Comparison of ENCODE assay signal across 22 cellular contexts in genomic region chr10:106655165-106655564, GRCh38.
DNase-seq lines count a peak whose midpoint lies in the region; ATAC-seq, FAIRE-seq and TF ChIP-seq lines count a peak whose summit lies in the region.
"Had no signal": no experiment of that assay in that cellular context is flagged by ENCODE, and none has a peak within 500 bp of the region (broad histone marks: within the 10 kb centered on the region; RNA-seq: fewer than 3 reads in every experiment).

No MANE protein-coding gene starts in this region.

- no peaks in the 10 kb centered on the region for H3K27me3 Mint-ChIP-seq in activated CD8-positive, alpha-beta memory T cell treated with anti-CD3 and anti-CD28 coated beads, Interleukin-2, amount 10 ng/mL, durations not matched to agents 7 days and 5 days
- H3K27me3 Mint-ChIP-seq: CD4-positive, alpha-beta T cell had no signal

- no peak for TF ChIP-seq EP300 in GM12878 (IDR thresholded peaks at IDR 0.05; ENCODE audit: borderline replicate concordance in 1 of 2, control insufficient read depth in 1 of 2, low read depth in 2 of 2, low read length in 2 of 2)

- TF ChIP-seq POLR2A in GM12878 (IDR thresholded peaks at IDR 0.05; ENCODE audit: low read depth, low read length), result no peak
- no peak for TF ChIP-seq POLR2A in lower leg skin (IDR thresholded peaks at IDR 0.05)

- SMC1A ChIA-PET in GM12878 (lab: Charles Lee; ENCODE audit: uncharacterized antibody, unreplicated experiment), result interaction anchor here (1.3 kb wide), 1 partner anchor 14 kb away, joined by 4 read pairs; no protein-coding TSS in a partner anchor

- ATAC-seq in GM19463 (IDR thresholded peaks at IDR 0.05; ENCODE audit: unreplicated experiment), result peak; percentile 29
- peak; percentile 66 for ATAC-seq in GM12878
- ATAC-seq in activated CD8-positive, alpha-beta memory T cell treated with anti-CD3 and anti-CD28 coated beads, Interleukin-2, amount 10 ng/mL, durations not matched to agents 7 days and 5 days, result no peak
- ATAC-seq in left colon, result no peak
- ATAC-seq: CD8-positive, alpha-beta T cell had no signal

- POLR2A ChIA-PET in GM12878 (lab: Charles Lee), result no interaction called here

- no peak for TF ChIP-seq RAD21 in GM12878 (IDR thresholded peaks at IDR 0.05; ENCODE audit: insufficient read depth, low read depth, low read length)

- H3K79me2 ChIP-seq in MM.1S (ENCODE audit: low read length) (no peaks in the 10 kb centered on the region), GM12878 (ENCODE audit: control insufficient read depth, insufficient read depth, low read length) (no peaks in the 10 kb centered on the region)

- FAIRE-seq in GM12878 (lab: Jason Lieb, UNC), result no peak
- FAIRE-seq: A204.1, D721Med, G401.6, GM12891 had no signal

- H3K4me2 ChIP-seq in MM.1S (ENCODE audit: low read depth, low read length) (peak overlapping the region; percentile 47; the same call in 1 of the 2 replicates), GM12878 (ENCODE audit: control insufficient read depth, insufficient read depth) (no peak overlapping the region)
- H3K4me2 ChIP-seq: BLaER1 treated with 17β-estradiol and CSF1 and Interleukin-3, amounts not matched to agents 10 nM and 100 nM had no signal

- no peak overlapping the region for H3K27ac Mint-ChIP-seq in activated CD8-positive, alpha-beta memory T cell treated with anti-CD3 and anti-CD28 coated beads, Interleukin-2, amount 10 ng/mL, durations not matched to agents 7 days and 5 days
- H3K27ac Mint-ChIP-seq: CD4-positive, alpha-beta T cell; CD8-positive, alpha-beta T cell had no signal

- H3K4me1 Mint-ChIP-seq in activated CD8-positive, alpha-beta memory T cell treated with anti-CD3 and anti-CD28 coated beads, Interleukin-2, amount 10 ng/mL, durations not matched to agents 7 days and 5 days, result no peaks in the 10 kb centered on the region

- TF ChIP-seq CTCF in GM12865 (IDR thresholded peaks at IDR 0.05; ENCODE audit: insufficient read depth, low read depth, low read length, missing control alignments) (no peak), MM.1S (IDR thresholded peaks at IDR 0.05; ENCODE audit: low read length) (no peak), GM12878 (IDR thresholded peaks at IDR 0.05 in 2 of 3, conservative IDR thresholded peaks at IDR 0.05 in 1 of 3; ENCODE audit: control insufficient read depth in 2 of 3, extremely low read depth in 1 of 3, insufficient read depth in 1 of 3, low read depth in 3 of 3, low read length in 3 of 3) (no peak), lower leg skin (IDR thresholded peaks at IDR 0.05) (no peak)

- BruUV-seq in GM12878 (replicated peaks; lab: Mats Ljungman, UMichigan), result no TSS peak

- H3K9me3 Mint-ChIP-seq in activated CD8-positive, alpha-beta memory T cell treated with anti-CD3 and anti-CD28 coated beads, Interleukin-2, amount 10 ng/mL, durations not matched to agents 7 days and 5 days (ENCODE audit: low read depth), result no peaks in the 10 kb centered on the region
- H3K9me3 Mint-ChIP-seq: CD4-positive, alpha-beta T cell; CD8-positive, alpha-beta T cell had no signal

- DNase-seq in GM12865 (ENCODE audit: low read depth) (peak; percentile 13), MM.1S (peak; percentile 72), GM12878 (ENCODE audit: low read depth, low spot score) (no peak), lower leg skin (ENCODE audit: low spot score in 2 of 2) (no peak), NCI-H446 treated with DMSO at 0.1 percent for 48 hours (lab: John Stamatoyannopoulos, UW) (no peak), left colon (no peak)
- no peak for DNase-seq in activated CD8-positive, alpha-beta memory T cell treated with anti-CD3 and anti-CD28 coated beads, Interleukin-2, amount 10 ng/mL, durations not matched to agents 7 days and 5 days
- DNase-seq: ACHN; Caco-2; Calu3; CD4-positive, alpha-beta T cell; CD8-positive, alpha-beta T cell; DMS79 treated with DMSO at 0.1 percent for 48 hours; GF-D8 had no signal

- in situ Hi-C loops in GM12878 (cut with MboI), result no loop called here

- H3K4me1 ChIP-seq in MM.1S (ENCODE audit: low read length), result peaks cover 20% of the 10 kb centered on the region; the same call in 1 of the 2 replicates
- H3K4me1 ChIP-seq in GM12878 (ENCODE audit: control insufficient read depth, insufficient read depth, low read length), result no peaks in the 10 kb centered on the region
- H3K4me1 ChIP-seq: Caco-2 had no signal

- CTCF ChIA-PET in GM12878 (lab: Yijun Ruan, JAX), result no interaction called here
- CTCF ChIA-PET in activated CD8-positive, alpha-beta memory T cell treated with anti-CD3 and anti-CD28 coated beads, Interleukin-2, amount 10 ng/mL, durations not matched to agents 7 days and 5 days (lab: Charles Lee), result no interaction called here

- H3K4me3 ChIP-seq in GM12865 (ENCODE audit: low read depth, low read length) (no peak overlapping the region), MM.1S (ENCODE audit: low read length) (no peak overlapping the region), GM12878 (no peak overlapping the region), lower leg skin (ENCODE audit: low read depth, poor library complexity, severe bottlenecking) (no peak overlapping the region)
- H3K4me3 ChIP-seq: BLaER1 treated with 17β-estradiol and CSF1 and Interleukin-3, amounts not matched to agents 10 nM and 100 nM had no signal

- H3K9ac ChIP-seq in MM.1S (ENCODE audit: low read length) (no peak overlapping the region; the same call in 1 of the 2 replicates), GM12878 (ENCODE audit: control insufficient read depth, insufficient read depth, low read length) (no peak overlapping the region)
- H3K9ac ChIP-seq: BLaER1 treated with 17β-estradiol and CSF1 and Interleukin-3, amounts not matched to agents 10 nM and 100 nM had no signal

- H2AFZ ChIP-seq in MM.1S (ENCODE audit: low read length) (no peak overlapping the region; the same call in 1 of the 2 replicates), GM12878 (ENCODE audit: control insufficient read depth, low read depth, low read length) (no peak overlapping the region)

- no peaks in the 10 kb centered on the region for H3K9me2 ChIP-seq in MM.1S (replicated peaks; ENCODE audit: insufficient read depth, low read length)

- no peaks in the 10 kb centered on the region for H3K36me3 Mint-ChIP-seq in activated CD8-positive, alpha-beta memory T cell treated with anti-CD3 and anti-CD28 coated beads, Interleukin-2, amount 10 ng/mL, durations not matched to agents 7 days and 5 days
- H3K36me3 Mint-ChIP-seq: CD8-positive, alpha-beta T cell had no signal

- no peaks in the 10 kb centered on the region for H3K36me3 ChIP-seq in MM.1S (replicated peaks; ENCODE audit: insufficient read depth, low read length)
- H3K36me3 ChIP-seq in GM12878 (ENCODE audit: control insufficient read depth in 2 of 2, insufficient read depth in 2 of 2, low read length in 1 of 2), result no peaks in the 10 kb centered on the region
- H3K36me3 ChIP-seq: BLaER1 treated with 17β-estradiol and CSF1 and Interleukin-3, amounts not matched to agents 10 nM and 100 nM had no signal

- H3K27me3 ChIP-seq in MM.1S (replicated peaks; ENCODE audit: insufficient read depth, low read length), result no peaks in the 10 kb centered on the region
- no peaks in the 10 kb centered on the region for H3K27me3 ChIP-seq in GM12878 (replicated peaks in 1 of 2; ENCODE audit: control insufficient read depth in 2 of 2, insufficient read depth in 2 of 2, low read length in 1 of 2)
- H3K27me3 ChIP-seq: BLaER1 treated with 17β-estradiol and CSF1 and Interleukin-3, amounts not matched to agents 10 nM and 100 nM had no signal

- RAD21 ChIA-PET in GM12878 (lab: Charles Lee; ENCODE audit: unreplicated experiment), result interaction anchor here (1.0 kb wide), 1 partner anchor 27 kb away, joined by 3 read pairs; no protein-coding TSS in a partner anchor

- H3K4me3 Mint-ChIP-seq in activated CD8-positive, alpha-beta memory T cell treated with anti-CD3 and anti-CD28 coated beads, Interleukin-2, amount 10 ng/mL, durations not matched to agents 7 days and 5 days, result no peak overlapping the region
- H3K4me3 Mint-ChIP-seq: CD4-positive, alpha-beta T cell; CD8-positive, alpha-beta T cell had no signal

- H4K20me1 ChIP-seq in MM.1S (ENCODE audit: insufficient read depth, low read length), result no peaks in the 10 kb centered on the region
- H4K20me1 ChIP-seq in GM12878 (ENCODE audit: control insufficient read depth, insufficient read depth), result no peaks in the 10 kb centered on the region
- H4K20me1 ChIP-seq: BLaER1 treated with 17β-estradiol and CSF1 and Interleukin-3, amounts not matched to agents 10 nM and 100 nM had no signal

- no peaks in the 10 kb centered on the region for H3K9me3 ChIP-seq in MM.1S (replicated peaks; ENCODE audit: insufficient read depth, low read length)
- H3K9me3 ChIP-seq in GM12878 (replicated peaks; ENCODE audit: control insufficient read depth, insufficient read depth, low read length), result no peaks in the 10 kb centered on the region
- H3K9me3 ChIP-seq: BLaER1 treated with 17β-estradiol and CSF1 and Interleukin-3, amounts not matched to agents 10 nM and 100 nM; Caco-2 had no signal

- H3K27ac ChIP-seq in MM.1S (ENCODE audit: low read length) (peak overlapping the region; percentile 79), GM12878 (ENCODE audit: control insufficient read depth, insufficient read depth) (no peak overlapping the region)
- H3K27ac ChIP-seq: 22Rv1; BLaER1 treated with 17β-estradiol and CSF1 and Interleukin-3, amounts not matched to agents 10 nM and 100 nM; C4-2B had no signal

- intact Hi-C loops in GM12878 (cut with micrococcal nuclease; ENCODE audit: unreplicated experiment), result no loop called here
- intact Hi-C loops in lower leg skin (cut with DNase I; ENCODE audit: low total_unique reads), result no loop called here
- intact Hi-C loops in left colon (cut with DNase I, micrococcal nuclease), result no loop called here

- H3F3A ChIP-seq in MM.1S (ENCODE audit: insufficient read depth, low read length), result peaks cover 15% of the 10 kb centered on the region

TF ChIP-seq in GM12878, 131 proteins besides CTCF, POLR2A, EP300 and RAD21:
- TF ChIP-seq MEF2B (IDR thresholded peaks at IDR 0.05; ENCODE audit: partially characterized antibody, poor library complexity, severe bottlenecking), result no peak
- no peak for TF ChIP-seq NRF1 (conservative IDR thresholded peaks at IDR 0.05; ENCODE audit: low read depth, low read length)
- TF ChIP-seq GABPA (IDR thresholded peaks at IDR 0.05; ENCODE audit: low read depth), result no peak

Comparison
In these comparisons a context has a peak if more than half of its experiments do, and no peak if none do; other contexts are left out.
1. DNase-seq: peak in GM12865 (single experiment) and MM.1S (single experiment); none in GM12878 (single experiment), lower leg skin (0 of 2), activated CD8-positive, alpha-beta memory T cell treated with anti-CD3 and anti-CD28 coated beads, Interleukin-2, amount 10 ng/mL, durations not matched to agents 7 days and 5 days (single experiment), NCI-H446 treated with DMSO at 0.1 percent for 48 hours (single experiment) and left colon (0 of 2).
2. ATAC-seq: peak in GM19463 (single experiment) and GM12878 (single experiment); none in activated CD8-positive, alpha-beta memory T cell treated with anti-CD3 and anti-CD28 coated beads, Interleukin-2, amount 10 ng/mL, durations not matched to agents 7 days and 5 days (single experiment) and left colon (single experiment).